17 cellular contexts compared by ENCODE assay signal in the genomic region with DNA sequence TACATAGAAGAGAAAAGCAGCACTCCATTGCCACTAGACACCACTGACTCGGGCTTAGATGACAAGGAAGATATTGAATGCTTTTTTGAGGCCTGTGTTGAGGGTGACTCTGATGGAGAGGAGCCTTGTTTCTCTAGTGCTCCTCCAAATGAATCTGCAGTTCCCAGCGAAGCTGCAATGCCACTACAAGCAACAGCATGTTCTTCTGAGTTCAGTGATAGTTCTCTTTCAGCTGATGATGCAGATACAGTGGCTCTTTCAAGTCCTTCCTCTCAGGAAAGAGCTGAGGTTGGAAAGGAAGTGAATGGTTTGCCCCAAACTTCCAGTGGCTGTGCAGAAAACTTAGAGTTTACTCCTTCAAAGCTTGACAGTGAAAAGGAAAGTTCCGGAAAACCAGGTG.
DNase-seq lines count a peak whose midpoint lies in the region; ATAC-seq and TF ChIP-seq lines count a peak whose summit lies in the region.
"Had no signal": no experiment of that assay in that cellular context is flagged by ENCODE, and none has a peak within 500 bp of the region (broad histone marks: within the 10 kb centered on the region; RNA-seq: fewer than 3 reads in every experiment).

No MANE protein-coding gene starts in this region.

- H3K36me3 ChIP-seq in left ventricle myocardium inferior (no peaks in the 10 kb centered on the region), right atrium auricular region (peaks cover 5% of the 10 kb centered on the region)

- H3K4me3 ChIP-seq in left ventricle myocardium inferior (no peak overlapping the region), right atrium auricular region (no peak overlapping the region)

- H3K4me1 ChIP-seq in left ventricle myocardium inferior (peaks cover 87% of the 10 kb centered on the region), right atrium auricular region (peaks cover 0 to 39% of the 10 kb centered on the region in 2 donors), foreskin keratinocyte (peaks cover 9% of the 10 kb centered on the region)

- ATAC-seq in foreskin keratinocyte (no peak), esophagus mucosa (no peak), HG02623 (IDR thresholded peaks at IDR 0.05; ENCODE audit: unreplicated experiment) (no peak)
- ATAC-seq: CD8-positive, alpha-beta T cell; HepG2 had no signal

- H3K27ac ChIP-seq in left ventricle myocardium inferior (replicated peaks) (peak overlapping the region; percentile 52), right atrium auricular region (no peak overlapping the region), foreskin keratinocyte (no peak overlapping the region)
- H3K27ac ChIP-seq: 22Rv1 had no signal

- H3K27me3 ChIP-seq in left ventricle myocardium inferior (ENCODE audit: low read depth) = no peaks in the 10 kb centered on the region
- H3K27me3 ChIP-seq in right atrium auricular region = no peaks in the 10 kb centered on the region
- H3K27me3 ChIP-seq in foreskin keratinocyte = no peaks in the 10 kb centered on the region

- TF ChIP-seq CTCF in left ventricle myocardium inferior (IDR thresholded peaks at IDR 0.05; ENCODE audit: borderline replicate concordance) = no peak
- no peak for TF ChIP-seq CTCF in right atrium auricular region (IDR thresholded peaks at IDR 0.05)
- no peak for TF ChIP-seq CTCF in foreskin keratinocyte (conservative IDR thresholded peaks at IDR 0.05)

- H3K9me3 ChIP-seq in left ventricle myocardium inferior (replicated peaks) = no peaks in the 10 kb centered on the region
- no peaks in the 10 kb centered on the region for H3K9me3 ChIP-seq in right atrium auricular region

- DNase-seq in left ventricle myocardium inferior (no peak), right atrium auricular region (ENCODE audit: low spot score) (no peak), foreskin keratinocyte (peak; percentile 18 to 50), pons (ENCODE audit: low spot score) (peak; percentile 53), activated T-cell treated with anti-CD3 and anti-CD28 coated beads for 4 hours (no peak), NCI-H146 treated with DMSO at 0.1 percent for 48 hours (lab: John Stamatoyannopoulos, UW; ENCODE audit: unreplicated experiment) (no peak)
- DNase-seq: CD8-positive, alpha-beta T cell; COR-L47; DMS153; DMS79 treated with DMSO at 0.1 percent for 48 hours; EL; GOT3; H9 had no signal

- intact Hi-C loops in left ventricle myocardium inferior (cut with micrococcal nuclease) = no loop called here

Comparison
In these comparisons a context has a peak if more than half of its experiments do, and no peak if none do; other contexts are left out.
1. DNase-seq: peak in foreskin keratinocyte (2 of 2) and pons (single experiment); none in left ventricle myocardium inferior (single experiment), right atrium auricular region (single experiment), activated T-cell treated with anti-CD3 and anti-CD28 coated beads for 4 hours (single experiment) and NCI-H146 treated with DMSO at 0.1 percent for 48 hours (single experiment).